Comparison of ENCODE assay signal across 9 cellular contexts in genomic region chr14:34301107-34301734, GRCh38.
DNase-seq lines count a peak whose midpoint lies in the region; ATAC-seq and TF ChIP-seq lines count a peak whose summit lies in the region.
"Had no signal": no experiment of that assay in that cellular context is flagged by ENCODE, and none has a peak within 500 bp of the region (broad histone marks: within the 10 kb centered on the region; RNA-seq: fewer than 3 reads in every experiment).

No MANE protein-coding gene starts in this region.

- peak; percentile 30 for ATAC-seq in activated CD4-positive, alpha-beta T cell treated with anti-CD3 and anti-CD28 coated beads for 36 hours
- 0 out of 2 replicates have a peak, but pooled peaks have one; percentile 63 for ATAC-seq in Panc1
- ATAC-seq: activated naive CD4-positive, alpha-beta T cell treated with anti-CD3 and anti-CD28 coated beads, Interleukin-2, amount 50 U/mL, for 72 hours had no signal

- H3K4me3 Mint-ChIP-seq in activated CD4-positive, alpha-beta T cell treated with anti-CD3 and anti-CD28 coated beads for 36 hours, result no peak overlapping the region
- no peak overlapping the region for H3K4me3 Mint-ChIP-seq in immature natural killer cell

- H3K9me3 Mint-ChIP-seq in activated CD4-positive, alpha-beta T cell treated with anti-CD3 and anti-CD28 coated beads for 36 hours (ENCODE audit: low read depth), result no peaks in the 10 kb centered on the region
- H3K9me3 Mint-ChIP-seq in immature natural killer cell, result peaks cover 0 to 1% (median 0%) of the 10 kb centered on the region in 6 donors
- H3K9me3 Mint-ChIP-seq: activated naive CD4-positive, alpha-beta T cell treated with anti-CD3 and anti-CD28 coated beads, Interleukin-2, amount 50 U/mL, for 72 hours had no signal

- CTCF ChIA-PET in activated CD4-positive, alpha-beta T cell treated with anti-CD3 and anti-CD28 coated beads for 36 hours (lab: Charles Lee), result interaction anchor here (0.5 to 2.7 kb wide), 20 partner anchors 10 to 508 kb away, joined by 3 to 8 read pairs (median 3); no protein-coding TSS in a partner anchor
- CTCF ChIA-PET in Panc1 (lab: Charles Lee), result interaction anchor here (0.6 kb wide), 1 partner anchor 241 kb away, joined by 10 read pairs; no protein-coding TSS in a partner anchor

- TF ChIP-seq CTCF in LNCAP (IDR thresholded peaks at IDR 0.05) (peak; percentile 78), Panc1 (IDR thresholded peaks at IDR 0.05) (peak; percentile 67), esophagus squamous epithelium (IDR thresholded peaks at IDR 0.05) (peak in 5 of 6 experiments; percentile 44 to 79 (median 60)), osteoblast (IDR thresholded peaks at IDR 0.05; ENCODE audit: extremely low read depth, low read depth, low read length) (peak; percentile 64)

- H4K20me1 ChIP-seq in osteoblast (ENCODE audit: insufficient read depth, low read length), result no peaks in the 10 kb centered on the region

- no TSS peak for BruUV-seq in Panc1 (replicated peaks; lab: Mats Ljungman, UMichigan)

- peak; percentile 8 for DNase-seq in activated CD4-positive, alpha-beta T cell treated with anti-CD3 and anti-CD28 coated beads for 36 hours
- DNase-seq in activated CD4-positive, alpha-beta T cell treated with anti-CD3 and anti-CD28 coated beads, Interleukin-2, amount 50 U/mL, for 1 hour, result no peak
- no peak for DNase-seq in Panc1 (ENCODE audit: low read depth, low spot score)
- DNase-seq in esophagus squamous epithelium (lab: John Stamatoyannopoulos, UW), result no peak
- peak; percentile 85 for DNase-seq in osteoblast (ENCODE audit: insufficient read length, low spot score, missing footprints)
- DNase-seq in immature natural killer cell, result no peak
- DNase-seq in MG63, result no peak

- no peaks in the 10 kb centered on the region for H3K36me3 Mint-ChIP-seq in activated CD4-positive, alpha-beta T cell treated with anti-CD3 and anti-CD28 coated beads for 36 hours (ENCODE audit: low read depth)
- no peaks in the 10 kb centered on the region for H3K36me3 Mint-ChIP-seq in immature natural killer cell
- H3K36me3 Mint-ChIP-seq: activated naive CD4-positive, alpha-beta T cell treated with anti-CD3 and anti-CD28 coated beads, Interleukin-2, amount 50 U/mL, for 72 hours had no signal

- in situ Hi-C loops in Panc1 (cut with HindIII; ENCODE audit: low pct_unique_long_range_greater_than_20kb, low sequenced_read_pairs), result no loop called here

- no peaks in the 10 kb centered on the region for H3K79me2 ChIP-seq in osteoblast (ENCODE audit: insufficient read depth, low read length)

- WGBS in esophagus squamous epithelium, 2 donors, result 6 to 20% methylated on average over 1 of the region's 1 CpG

- no peak overlapping the region for H3K4me2 ChIP-seq in osteoblast (ENCODE audit: insufficient read depth, low read length)

- no peak overlapping the region for H3K4me3 ChIP-seq in Panc1 (ENCODE audit: low read depth in 2 of 2, low read length in 2 of 2)
- no peak overlapping the region for H3K4me3 ChIP-seq in esophagus squamous epithelium
- no peak overlapping the region for H3K4me3 ChIP-seq in osteoblast (ENCODE audit: insufficient read depth, low read length)
- H3K4me3 ChIP-seq in MG63, result no peak overlapping the region

- H3K27ac Mint-ChIP-seq in activated CD4-positive, alpha-beta T cell treated with anti-CD3 and anti-CD28 coated beads for 36 hours, result no peak overlapping the region
- no peak overlapping the region for H3K27ac Mint-ChIP-seq in immature natural killer cell
- H3K27ac Mint-ChIP-seq: activated naive CD4-positive, alpha-beta T cell treated with anti-CD3 and anti-CD28 coated beads, Interleukin-2, amount 50 U/mL, for 72 hours had no signal

- H3K4me1 ChIP-seq in Panc1 (ENCODE audit: control insufficient read depth, insufficient read depth, low read length) (no peaks in the 10 kb centered on the region), esophagus squamous epithelium (peaks cover 0 to 16% (median 10%) of the 10 kb centered on the region in 3 donors), osteoblast (ENCODE audit: insufficient read depth, low read length) (no peaks in the 10 kb centered on the region)

- intact Hi-C loops in activated CD4-positive, alpha-beta T cell treated with anti-CD3 and anti-CD28 coated beads for 36 hours (cut with DNase I, micrococcal nuclease), result loop anchor here (1.0 to 10.0 kb wide), 3 partner anchors 462 to 1724 kb away; no protein-coding TSS in a partner anchor
- intact Hi-C loops in Panc1 (cut with micrococcal nuclease; ENCODE audit: unreplicated experiment) (loop anchor here (1.0 kb wide), 1 partner anchor 462 kb away; no protein-coding TSS in a partner anchor), esophagus squamous epithelium (cut with DNase I) (loop anchor here (5.0 kb wide), 1 partner anchor 464 kb away; no protein-coding TSS in a partner anchor)

- TF ChIP-seq POLR2A in esophagus squamous epithelium (IDR thresholded peaks at IDR 0.05), result no peak

- no peaks in the 10 kb centered on the region for H3K9me3 ChIP-seq in Panc1 (ENCODE audit: control insufficient read depth, insufficient read depth, low read depth, low read length)
- H3K9me3 ChIP-seq in esophagus squamous epithelium, result no peaks in the 10 kb centered on the region
- H3K9me3 ChIP-seq in osteoblast (ENCODE audit: low read depth, low read length), result no peaks in the 10 kb centered on the region
- H3K9me3 ChIP-seq in MG63, result no peaks in the 10 kb centered on the region

- H2AFZ ChIP-seq in osteoblast (ENCODE audit: low read length), result no peak overlapping the region

- H3K27me3 ChIP-seq in Panc1 (ENCODE audit: control insufficient read depth, insufficient read depth, low read length), result no peaks in the 10 kb centered on the region
- H3K27me3 ChIP-seq in esophagus squamous epithelium, result no peaks in the 10 kb centered on the region
- H3K27me3 ChIP-seq in osteoblast (ENCODE audit: insufficient read depth, low read length), result no peaks in the 10 kb centered on the region
- no peaks in the 10 kb centered on the region for H3K27me3 ChIP-seq in MG63

- no peaks in the 10 kb centered on the region for H3K4me1 Mint-ChIP-seq in activated CD4-positive, alpha-beta T cell treated with anti-CD3 and anti-CD28 coated beads for 36 hours
- H3K4me1 Mint-ChIP-seq in immature natural killer cell, result no peaks in the 10 kb centered on the region

- H3K27ac ChIP-seq in Panc1 (ENCODE audit: low read length) (no peak overlapping the region), esophagus squamous epithelium (no peak overlapping the region), osteoblast (ENCODE audit: low read depth, low read length) (no peak overlapping the region)

- no peaks in the 10 kb centered on the region for H3K27me3 Mint-ChIP-seq in activated CD4-positive, alpha-beta T cell treated with anti-CD3 and anti-CD28 coated beads for 36 hours
- H3K27me3 Mint-ChIP-seq in immature natural killer cell (ENCODE audit: low read depth in 3 of 3), result peaks cover 0 to 2% (median 2%) of the 10 kb centered on the region in 3 donors

- H3K36me3 ChIP-seq in Panc1 (ENCODE audit: control insufficient read depth, insufficient read depth, low read length), result no peaks in the 10 kb centered on the region
- H3K36me3 ChIP-seq in esophagus squamous epithelium, result no peaks in the 10 kb centered on the region
- no peaks in the 10 kb centered on the region for H3K36me3 ChIP-seq in osteoblast (ENCODE audit: insufficient read depth, low read length)
- H3K36me3 ChIP-seq in MG63, result no peaks in the 10 kb centered on the region

- POLR2A ChIA-PET in activated CD4-positive, alpha-beta T cell treated with anti-CD3 and anti-CD28 coated beads for 36 hours (lab: Charles Lee), result no interaction called here
- POLR2A ChIA-PET in Panc1 (lab: Charles Lee), result no interaction called here

Comparison
In these comparisons a context has a peak if more than half of its experiments do, and no peak if none do; other contexts are left out.
1. DNase-seq: peak in activated CD4-positive, alpha-beta T cell treated with anti-CD3 and anti-CD28 coated beads for 36 hours (single experiment) and osteoblast (single experiment); none in activated CD4-positive, alpha-beta T cell treated with anti-CD3 and anti-CD28 coated beads, Interleukin-2, amount 50 U/mL, for 1 hour (single experiment), Panc1 (single experiment), esophagus squamous epithelium (single experiment), immature natural killer cell (0 of 3) and MG63 (single experiment).
2. Peak in every context shown above with its lines, with median percentiles within 50 percentile points of each other: CTCF ChIP-seq.